In the genomic region with DNA sequence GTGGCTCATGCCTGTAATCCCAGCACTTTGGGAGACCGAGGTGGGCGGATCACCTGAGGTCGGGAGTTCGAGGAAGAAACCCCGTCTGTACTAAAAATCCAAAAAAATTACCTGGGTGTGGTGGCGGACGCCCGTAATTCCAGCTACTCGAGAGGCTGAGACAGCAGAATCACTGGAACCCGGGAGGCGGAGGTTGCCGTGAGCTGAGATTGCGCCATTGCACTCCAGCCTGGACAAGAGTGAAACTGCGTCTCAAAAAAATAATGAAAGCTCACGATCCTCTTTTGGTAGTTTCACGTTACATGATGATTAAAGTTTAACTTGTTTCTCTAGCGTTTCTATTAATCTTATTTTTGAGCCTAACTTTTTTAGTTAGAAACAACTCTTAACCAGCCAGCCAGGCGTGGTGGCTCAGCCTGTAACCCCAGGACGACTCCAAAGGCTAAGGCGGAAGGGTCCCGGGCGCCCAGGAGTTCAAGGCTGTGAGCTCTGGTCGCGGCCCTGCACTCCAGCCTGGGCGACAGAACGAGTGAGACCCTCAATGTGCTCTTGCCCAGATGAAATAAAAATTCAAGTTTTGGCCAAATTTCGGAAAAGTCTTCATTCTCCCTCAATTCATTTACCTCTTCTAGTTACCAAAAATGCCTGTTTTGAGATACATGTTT, we compare ENCODE assay signal across 8 cellular contexts. TPM values are rescaled to one million over a fixed set of nuclear protein-coding genes. Genes with fewer than 3 reads are reported as not detected.
DNase-seq lines count a peak whose midpoint lies in the region; ATAC-seq and TF ChIP-seq lines count a peak whose summit lies in the region.

No MANE protein-coding gene starts in this region.

- no peaks in the 10 kb centered on the region for H3K27me3 Mint-ChIP-seq in activated naive CD4-positive, alpha-beta T cell treated with anti-CD3 and anti-CD28 coated beads for 36 hours (ENCODE audit: low read depth)

- H3K4me3 Mint-ChIP-seq in activated naive CD4-positive, alpha-beta T cell treated with anti-CD3 and anti-CD28 coated beads for 36 hours: peak overlapping the region; percentile 93

- CTCF ChIA-PET in activated naive CD4-positive, alpha-beta T cell treated with anti-CD3 and anti-CD28 coated beads for 36 hours (lab: Charles Lee): interaction anchor here (0.9 to 7.9 kb wide), 3 partner anchors 11 to 130 kb away, joined by 3 to 72 read pairs (median 4); a partner anchor contains a TSS

- H3K4me1 ChIP-seq in left lung (peaks cover 14 to 34% of the 10 kb centered on the region in 2 donors), upper lobe of right lung (peaks cover 18% of the 10 kb centered on the region)

- TF ChIP-seq CTCF in left lung (IDR thresholded peaks at IDR 0.05) (no peak), upper lobe of right lung (IDR thresholded peaks at IDR 0.05) (no peak)

- peaks cover 8% of the 10 kb centered on the region for H3K36me3 Mint-ChIP-seq in activated naive CD4-positive, alpha-beta T cell treated with anti-CD3 and anti-CD28 coated beads for 36 hours (ENCODE audit: low read depth)

- H3K27ac ChIP-seq in angular gyrus (ENCODE audit: low read depth, low read length): peak overlapping the region; percentile 94
- H3K27ac ChIP-seq in left lung: peak overlapping the region; percentile 94 to 97
- peak overlapping the region; percentile 85 for H3K27ac ChIP-seq in upper lobe of right lung

- no peaks in the 10 kb centered on the region for H3K9me3 Mint-ChIP-seq in activated naive CD4-positive, alpha-beta T cell treated with anti-CD3 and anti-CD28 coated beads for 36 hours

- ATAC-seq in left lung (no peak), upper lobe of right lung (no peak)

- H3K9me3 ChIP-seq in left lung (no peaks in the 10 kb centered on the region), upper lobe of right lung (no peaks in the 10 kb centered on the region)

- H3K4me3 ChIP-seq in left lung (peak overlapping the region in 1 of 2 donors; percentile 89), upper lobe of right lung (peak overlapping the region; percentile 54)

- peak overlapping the region; percentile 96 for H3K27ac Mint-ChIP-seq in activated naive CD4-positive, alpha-beta T cell treated with anti-CD3 and anti-CD28 coated beads for 36 hours

- H3K27me3 ChIP-seq in left lung (no peaks in the 10 kb centered on the region), upper lobe of right lung (no peaks in the 10 kb centered on the region)

- DNase-seq in activated naive CD4-positive, alpha-beta T cell treated with anti-CD3 and anti-CD28 coated beads for 36 hours: no peak
- no peak for DNase-seq in activated naive CD4-positive, alpha-beta T cell treated with Interleukin-2 at 50 U/mL for 16 hours
- DNase-seq in left lung (peak in 1 of 2 donors; percentile 76), upper lobe of right lung (no peak), hypothalamus (lab: John Stamatoyannopoulos, UW) (no peak), germinal center (ENCODE audit: low spot score) (no peak)
- no peak for DNase-seq in stimulated activated CD4-positive, alpha-beta T cell treated with anti-CD3 and anti-CD28 coated beads, Interleukin-4, amount 100 ng/mL, for 4 hours

- peaks cover 38% of the 10 kb centered on the region for H3K4me1 Mint-ChIP-seq in activated naive CD4-positive, alpha-beta T cell treated with anti-CD3 and anti-CD28 coated beads for 36 hours (ENCODE audit: low read depth)

- H3K36me3 ChIP-seq in left lung (no peaks in the 10 kb centered on the region), upper lobe of right lung (no peaks in the 10 kb centered on the region)

- intact Hi-C loops in activated naive CD4-positive, alpha-beta T cell treated with anti-CD3 and anti-CD28 coated beads for 36 hours (cut with micrococcal nuclease): loop anchor here (2.0 to 10.0 kb wide), 3 partner anchors 77 to 1371 kb away; a partner anchor contains a TSS
- intact Hi-C loops in left lung (cut with DNase I): no loop called here
- intact Hi-C loops in upper lobe of right lung (cut with DNase I): no loop called here

RNA-seq across cellular contexts. Expression of a gene that starts 1.2 kb away (rescaled TPM):
- total RNA-seq in activated naive CD4-positive, alpha-beta T cell treated with anti-CD3 and anti-CD28 coated beads for 36 hours: 10 to 100 TPM; 19.2 to 21.7 TPM
- total RNA-seq in left lung (10 to 100 TPM; 34.9 to 37.4 TPM), upper lobe of right lung (42.9 TPM)

RNA-seq across cellular contexts. Expression of a gene that starts 13.3 kb away (rescaled TPM):
- total RNA-seq in activated naive CD4-positive, alpha-beta T cell treated with anti-CD3 and anti-CD28 coated beads for 36 hours: under 1 TPM in 1 of 2 experiments, not detected in 1; 0.07 TPM
- 1 to 10 TPM in 1 of 2 donors, under 1 TPM in 1; 0.52 to 1.2 TPM for total RNA-seq in left lung
- total RNA-seq in upper lobe of right lung: 0.84 TPM
